In the genomic region with DNA sequence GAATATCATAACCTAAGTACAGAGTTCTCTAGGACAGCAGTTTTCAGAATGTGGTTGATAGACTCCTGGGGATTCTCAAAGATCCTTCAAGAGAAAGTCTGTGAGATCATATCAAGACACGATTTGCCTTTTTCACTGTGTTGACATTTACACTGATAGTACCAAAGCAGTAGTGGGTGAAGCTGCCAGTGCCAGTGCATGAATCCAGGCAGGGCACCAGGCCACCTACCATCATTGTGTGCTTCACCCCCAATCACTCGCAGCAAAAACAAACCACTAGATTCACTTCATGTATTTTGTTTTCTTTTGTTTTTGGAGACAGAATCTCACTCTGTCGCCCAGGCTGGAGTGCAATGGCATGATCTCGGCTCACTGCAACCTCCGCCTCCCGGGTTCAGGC, we compare ENCODE assay signal across 16 cellular contexts.
"Had no signal": no experiment of that assay in that cellular context is flagged by ENCODE, and none has a peak within 500 bp of the region (broad histone marks: within the 10 kb centered on the region; RNA-seq: fewer than 3 reads in every experiment).

No MANE protein-coding gene starts in this region.

- H3K4me3 Mint-ChIP-seq: activated naive CD4-positive, alpha-beta T cell treated with anti-CD3 and anti-CD28 coated beads for 36 hours; activated naive CD8-positive, alpha-beta T cell treated with anti-CD3 and anti-CD28 coated beads, Interleukin-2, amount 50 U/mL, for 24 hours; activated T-cell treated with anti-CD3 and anti-CD28 coated beads, Interleukin-2, amount 50 U/mL, for 4 hours; central memory CD8-positive, alpha-beta T cell; neural progenitor cell had no signal

- H2AFZ ChIP-seq: neural progenitor cell had no signal

- H3K9me3 ChIP-seq: ovary, spleen, stomach, testis had no signal

- H3K27ac ChIP-seq: brain microvascular endothelial cell, coronary artery, neural progenitor cell, ovary, spleen, stomach, testis had no signal

- H3K4me3 ChIP-seq: coronary artery, lung, neural progenitor cell, ovary, spleen, stomach, testis had no signal

- H3K27ac Mint-ChIP-seq: activated naive CD4-positive, alpha-beta T cell treated with anti-CD3 and anti-CD28 coated beads for 36 hours; activated naive CD8-positive, alpha-beta T cell treated with anti-CD3 and anti-CD28 coated beads, Interleukin-2, amount 50 U/mL, for 24 hours had no signal

- H3K27me3 ChIP-seq: brain microvascular endothelial cell, neural progenitor cell, ovary, spleen, stomach, testis had no signal

- DNase-seq: activated CD4-positive, alpha-beta T cell treated with anti-CD3 and anti-CD28 coated beads, Interleukin-2, amount 50 U/mL, for 1 hour; activated CD8-positive, alpha-beta memory T cell treated with anti-CD3 and anti-CD28 coated beads, Interleukin-2, amount 50 U/mL, for 4 hours; activated naive CD4-positive, alpha-beta T cell treated with anti-CD3 and anti-CD28 coated beads for 36 hours; activated naive CD8-positive, alpha-beta T cell treated with anti-CD3 and anti-CD28 coated beads, Interleukin-2, amount 50 U/mL, for 24 hours; activated T-cell treated with anti-CD3 and anti-CD28 coated beads, Interleukin-2, amount 50 U/mL, for 4 hours; aorta; brain microvascular endothelial cell; ovary; spleen; stomach; T1000; testis had no signal

- H3K4me2 ChIP-seq: neural progenitor cell had no signal

- H3K9me3 Mint-ChIP-seq: activated naive CD4-positive, alpha-beta T cell treated with anti-CD3 and anti-CD28 coated beads for 36 hours; activated naive CD8-positive, alpha-beta T cell treated with anti-CD3 and anti-CD28 coated beads, Interleukin-2, amount 50 U/mL, for 24 hours; activated T-cell treated with anti-CD3 and anti-CD28 coated beads, Interleukin-2, amount 50 U/mL, for 4 hours; central memory CD8-positive, alpha-beta T cell; neural progenitor cell had no signal

- ATAC-seq: activated naive CD8-positive, alpha-beta T cell treated with anti-CD3 and anti-CD28 coated beads, Interleukin-2, amount 50 U/mL, for 24 hours; activated T-cell treated with anti-CD3 and anti-CD28 coated beads, Interleukin-2, amount 50 U/mL, for 4 hours had no signal

- H3K4me1 ChIP-seq: neural progenitor cell, spleen, stomach, testis had no signal

- H3K9ac ChIP-seq: neural progenitor cell had no signal

- H3K27me3 Mint-ChIP-seq: activated naive CD8-positive, alpha-beta T cell treated with anti-CD3 and anti-CD28 coated beads, Interleukin-2, amount 50 U/mL, for 24 hours; central memory CD8-positive, alpha-beta T cell had no signal

- H3K36me3 ChIP-seq: ovary had no signal

- H3K4me1 Mint-ChIP-seq: activated naive CD8-positive, alpha-beta T cell treated with anti-CD3 and anti-CD28 coated beads, Interleukin-2, amount 50 U/mL, for 24 hours; central memory CD8-positive, alpha-beta T cell; neural progenitor cell had no signal
